21 cellular contexts compared by ENCODE assay signal in genomic region chr5:180138976-180139730, GRCh38.
DNase-seq lines count a peak whose midpoint lies in the region; ATAC-seq, FAIRE-seq and TF ChIP-seq lines count a peak whose summit lies in the region.
"Had no signal": no experiment of that assay in that cellular context is flagged by ENCODE, and none has a peak within 500 bp of the region (broad histone marks: within the 10 kb centered on the region; RNA-seq: fewer than 3 reads in every experiment).

No MANE protein-coding gene starts in this region.

- no peaks in the 10 kb centered on the region for H3K9me3 ChIP-seq in breast epithelium
- H3K9me3 ChIP-seq in mammary epithelial cell (replicated peaks; ENCODE audit: insufficient read depth, low read length): peaks cover 2% of the 10 kb centered on the region
- no peaks in the 10 kb centered on the region for H3K9me3 ChIP-seq in astrocyte (ENCODE audit: insufficient read depth, low read depth, low read length)
- H3K9me3 ChIP-seq in stomach: no peaks in the 10 kb centered on the region
- H3K9me3 ChIP-seq: Caco-2 had no signal

- DNase-seq in breast epithelium (ENCODE audit: low spot score in 2 of 2): peak; percentile 1 to 19
- no peak for DNase-seq in mammary epithelial cell
- no peak for DNase-seq in astrocyte (ENCODE audit: low read depth)
- DNase-seq in lower leg skin (ENCODE audit: low spot score in 2 of 2): peak; percentile 4 to 68
- peak; percentile 4 for DNase-seq in stomach
- no peak for DNase-seq in NCI-H1105 (lab: John Stamatoyannopoulos, UW)
- no peak for DNase-seq in hippocampal formation (lab: John Stamatoyannopoulos, UW)
- DNase-seq: activated naive CD8-positive, alpha-beta T cell treated with anti-CD3 and anti-CD28 coated beads, Interleukin-2, amount 10 ng/mL, durations not matched to agents 7 days and 5 days; Caco-2; GOT3; Kasumi-1; NCI-H1694; NCI-H526; nucleus accumbens; retina; SIG-M5 had no signal

- no peaks in the 10 kb centered on the region for H4K20me1 ChIP-seq in mammary epithelial cell (ENCODE audit: insufficient read depth, low read length)
- no peaks in the 10 kb centered on the region for H4K20me1 ChIP-seq in astrocyte (ENCODE audit: insufficient read depth, low read length)

- H3K36me3 Mint-ChIP-seq in astrocyte (ENCODE audit: low read depth, unreplicated experiment): peaks cover 2% of the 10 kb centered on the region
- H3K36me3 Mint-ChIP-seq: activated naive CD8-positive, alpha-beta T cell treated with anti-CD3 and anti-CD28 coated beads, Interleukin-2, amount 10 ng/mL, durations not matched to agents 7 days and 5 days; stimulated activated memory B cell treated with anti-CD40 and anti-IgM and Interleukin-4, amounts not matched to agents 10 μg/mL and 1 μg/mL and 100 μg/mL, for 72 hours had no signal

- H3K36me3 ChIP-seq in breast epithelium: no peaks in the 10 kb centered on the region
- no peaks in the 10 kb centered on the region for H3K36me3 ChIP-seq in mammary epithelial cell (ENCODE audit: insufficient read depth, low read length)
- no peaks in the 10 kb centered on the region for H3K36me3 ChIP-seq in astrocyte (ENCODE audit: insufficient read depth, low read length)
- no peaks in the 10 kb centered on the region for H3K36me3 ChIP-seq in stomach

- no TSS peak for BruUV-seq in mammary epithelial cell (replicated peaks; lab: Mats Ljungman, UMichigan)

- CTCF ChIA-PET in mammary epithelial cell (lab: Charles Lee; ENCODE audit: low non-redundant PET): no interaction called here

- no peak for TF ChIP-seq CTCF in breast epithelium (IDR thresholded peaks at IDR 0.05)
- TF ChIP-seq CTCF in mammary epithelial cell (conservative IDR thresholded peaks at IDR 0.05 in 1 of 2, IDR thresholded peaks at IDR 0.05 in 1 of 2; ENCODE audit: extremely low read depth in 1 of 2, insufficient read depth in 1 of 2, low read depth in 1 of 2, low read length in 2 of 2): no peak
- TF ChIP-seq CTCF in astrocyte (IDR thresholded peaks at IDR 0.05; ENCODE audit: insufficient read depth, low read depth, low read length): no peak
- no peak for TF ChIP-seq CTCF in lower leg skin (IDR thresholded peaks at IDR 0.05)
- TF ChIP-seq CTCF in stomach (IDR thresholded peaks at IDR 0.05): no peak

- TF ChIP-seq POLR2A in breast epithelium (IDR thresholded peaks at IDR 0.05) (no peak), lower leg skin (IDR thresholded peaks at IDR 0.05) (no peak), stomach (IDR thresholded peaks at IDR 0.05) (no peak)

- dilution Hi-C loops in mammary epithelial cell (cut with HindIII; ENCODE audit: low sequenced_read_pairs): no loop called here

- H3K27me3 ChIP-seq in breast epithelium (no peaks in the 10 kb centered on the region), mammary epithelial cell (ENCODE audit: insufficient read depth, low read length) (no peaks in the 10 kb centered on the region), astrocyte (ENCODE audit: insufficient read depth, low read length) (peaks cover 26% of the 10 kb centered on the region), stomach (peaks cover 0 to 77% (median 15%) of the 10 kb centered on the region in 3 donors)

- H3K27ac ChIP-seq in breast epithelium (no peak overlapping the region), mammary epithelial cell (ENCODE audit: insufficient read depth, low read depth, low read length) (no peak overlapping the region), astrocyte (ENCODE audit: low read depth, low read length) (no peak overlapping the region), stomach (no peak overlapping the region)

- no peak for FAIRE-seq in astrocyte (lab: Jason Lieb, UNC)
- FAIRE-seq: GM12878, keratinocyte had no signal

- peaks cover 4% of the 10 kb centered on the region for H3K4me1 Mint-ChIP-seq in astrocyte (ENCODE audit: low read depth, unreplicated experiment)
- H3K4me1 Mint-ChIP-seq: stimulated activated memory B cell treated with anti-CD40 and anti-IgM and Interleukin-4, amounts not matched to agents 10 μg/mL and 1 μg/mL and 100 μg/mL, for 72 hours had no signal

- in situ Hi-C loops in mammary epithelial cell (cut with MboI; ENCODE audit: low sequenced_read_pairs in 2 of 2): no loop called here

- H3K4me1 ChIP-seq in breast epithelium (no peaks in the 10 kb centered on the region), mammary epithelial cell (ENCODE audit: insufficient read depth, low read length) (peaks cover 7% of the 10 kb centered on the region), astrocyte (ENCODE audit: insufficient read depth, low read length) (peaks cover 11% of the 10 kb centered on the region), stomach (no peaks in the 10 kb centered on the region)
- H3K4me1 ChIP-seq: Caco-2 had no signal

- H2AFZ ChIP-seq in mammary epithelial cell (ENCODE audit: low read depth, low read length) (no peak overlapping the region), astrocyte (ENCODE audit: low read depth, low read length) (no peak overlapping the region)

- H3K9ac ChIP-seq in mammary epithelial cell (ENCODE audit: insufficient read depth, low read length) (no peak overlapping the region), astrocyte (ENCODE audit: low read length) (no peak overlapping the region)

- H3K9me3 Mint-ChIP-seq in astrocyte (ENCODE audit: unreplicated experiment): peaks cover 3% of the 10 kb centered on the region
- H3K9me3 Mint-ChIP-seq: activated naive CD8-positive, alpha-beta T cell treated with anti-CD3 and anti-CD28 coated beads, Interleukin-2, amount 10 ng/mL, durations not matched to agents 7 days and 5 days had no signal

- ATAC-seq in HG02981 (IDR thresholded peaks at IDR 0.05; ENCODE audit: unreplicated experiment): no peak
- ATAC-seq: GM12878; Panc1; stimulated activated memory B cell treated with anti-CD40 and anti-IgM and Interleukin-4, amounts not matched to agents 10 μg/mL and 1 μg/mL and 100 μg/mL, for 72 hours had no signal

- no peak overlapping the region for H3K27ac Mint-ChIP-seq in astrocyte (ENCODE audit: unreplicated experiment)
- H3K27ac Mint-ChIP-seq: activated naive CD8-positive, alpha-beta T cell treated with anti-CD3 and anti-CD28 coated beads, Interleukin-2, amount 10 ng/mL, durations not matched to agents 7 days and 5 days; stimulated activated memory B cell treated with anti-CD40 and anti-IgM and Interleukin-4, amounts not matched to agents 10 μg/mL and 1 μg/mL and 100 μg/mL, for 72 hours had no signal

- H3K79me2 ChIP-seq in mammary epithelial cell (ENCODE audit: insufficient read depth, low read length) (no peaks in the 10 kb centered on the region), astrocyte (ENCODE audit: insufficient read depth, low read length) (no peaks in the 10 kb centered on the region)

- TF ChIP-seq EP300 in stomach (IDR thresholded peaks at IDR 0.05): no peak

- intact Hi-C loops in breast epithelium (cut with DNase I; ENCODE audit: low total_unique reads) (no loop called here), mammary epithelial cell (cut with micrococcal nuclease) (no loop called here), lower leg skin (cut with DNase I; ENCODE audit: low total_unique reads) (no loop called here), stomach (cut with DNase I; ENCODE audit: low total_unique reads) (no loop called here)

- peak overlapping the region; percentile 6 for H3K4me3 Mint-ChIP-seq in astrocyte (ENCODE audit: unreplicated experiment)
- H3K4me3 Mint-ChIP-seq: activated naive CD8-positive, alpha-beta T cell treated with anti-CD3 and anti-CD28 coated beads, Interleukin-2, amount 10 ng/mL, durations not matched to agents 7 days and 5 days; stimulated activated memory B cell treated with anti-CD40 and anti-IgM and Interleukin-4, amounts not matched to agents 10 μg/mL and 1 μg/mL and 100 μg/mL, for 72 hours had no signal

- no peak overlapping the region for H3K4me3 ChIP-seq in breast epithelium
- H3K4me3 ChIP-seq in mammary epithelial cell (replicated peaks in 1 of 3; ENCODE audit: insufficient read depth in 1 of 3, low read depth in 2 of 3, low read length in 3 of 3): no peak overlapping the region
- no peak overlapping the region for H3K4me3 ChIP-seq in astrocyte (ENCODE audit: insufficient read depth, low read depth, low read length)
- H3K4me3 ChIP-seq in lower leg skin (ENCODE audit: low read depth, poor library complexity, severe bottlenecking): no peak overlapping the region
- H3K4me3 ChIP-seq in stomach: no peak overlapping the region
- H3K4me3 ChIP-seq: GM12878 had no signal

- H3K4me2 ChIP-seq in mammary epithelial cell (ENCODE audit: insufficient read depth, low read depth, low read length) (no peak overlapping the region), astrocyte (ENCODE audit: low read length) (no peak overlapping the region)

- H3K27me3 Mint-ChIP-seq in astrocyte (ENCODE audit: low read depth, unreplicated experiment): peaks cover 52% of the 10 kb centered on the region
- H3K27me3 Mint-ChIP-seq: activated naive CD8-positive, alpha-beta T cell treated with anti-CD3 and anti-CD28 coated beads, Interleukin-2, amount 10 ng/mL, durations not matched to agents 7 days and 5 days had no signal

- WGBS in mammary epithelial cell (ENCODE audit: low coverage, missing lambda C conversion rate): 74% methylated on average over 10 of the region's 11 CpGs
- WGBS in lower leg skin, 2 donors: 62% methylated on average over 11 of the region's 11 CpGs
- 56 to 66% (median 58%) methylated on average over 8 to 11 of the region's 11 CpGs for WGBS in stomach, 5 donors

Comparison
In these comparisons a context has a peak if more than half of its experiments do, and no peak if none do; other contexts are left out.
1. DNase-seq: peak in breast epithelium (2 of 2), lower leg skin (2 of 2) and stomach (single experiment); none in mammary epithelial cell (single experiment), astrocyte (single experiment), NCI-H1105 (single experiment) and hippocampal formation (0 of 2).